Comparison of ENCODE assay signal across 8 cellular contexts in the genomic region with DNA sequence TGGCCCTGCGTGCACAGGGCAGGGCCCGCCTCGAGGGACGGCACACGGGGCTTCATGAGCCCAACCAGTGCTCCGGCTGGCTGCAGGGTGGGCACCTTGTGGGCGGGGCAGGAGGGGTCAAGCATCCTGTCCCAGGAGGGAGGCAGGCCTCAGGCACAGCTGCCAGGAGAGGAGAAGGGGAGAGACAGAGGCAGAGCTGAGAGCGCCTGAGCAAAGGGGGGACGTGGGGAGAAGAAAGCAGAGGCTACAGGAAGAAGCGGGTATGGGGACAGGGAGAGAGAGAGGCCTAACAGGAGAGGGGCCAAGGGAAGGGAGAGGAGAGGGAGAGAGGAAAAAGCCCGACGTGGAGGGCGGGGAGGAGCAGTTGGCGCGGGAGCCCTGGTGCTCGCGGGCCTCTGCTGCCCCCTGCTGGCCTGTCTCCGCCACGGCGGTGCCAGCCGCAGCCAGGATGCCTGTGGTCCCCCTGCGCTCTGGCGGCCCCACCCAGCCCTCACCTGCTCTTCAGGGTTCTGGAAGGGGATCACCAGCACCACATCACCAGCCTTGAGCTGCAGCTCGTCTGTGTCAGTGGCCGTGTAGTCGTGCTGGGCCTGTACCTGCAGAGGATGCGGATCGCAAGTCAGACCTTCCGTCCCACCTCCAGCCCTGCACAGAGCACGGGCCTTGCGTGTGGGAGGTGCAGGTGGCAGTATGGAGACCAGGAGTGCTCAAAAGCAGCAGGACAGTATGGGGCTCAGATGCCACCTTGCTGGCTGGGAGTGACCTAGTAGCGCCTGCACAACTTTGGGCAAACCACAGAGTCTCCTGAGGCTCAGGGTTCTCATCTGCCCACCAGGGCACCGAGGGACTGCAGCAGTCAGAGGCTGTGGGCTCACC. TPM values are rescaled to one million over a fixed set of nuclear protein-coding genes. Genes with fewer than 3 reads are reported as not detected.
DNase-seq lines count a peak whose midpoint lies in the region; ATAC-seq, FAIRE-seq and TF ChIP-seq lines count a peak whose summit lies in the region.

No MANE protein-coding gene starts in this region.

- H3K9me3 Mint-ChIP-seq in CD4-positive, CD25-positive, alpha-beta regulatory T cell = no peaks in the 10 kb centered on the region

- peak; percentile 68 for ATAC-seq in CD4-positive, CD25-positive, alpha-beta regulatory T cell (ENCODE audit: low read depth in 2 of 2)
- ATAC-seq in GM19438 (IDR thresholded peaks at IDR 0.05; ENCODE audit: low read depth, unreplicated experiment) (peak; percentile 71), pancreas (peak; percentile 46 to 75 (median 70))

- intact Hi-C loops in pancreas (cut with DNase I) (no loop called here), uterus (cut with DNase I; ENCODE audit: low total_unique reads) (no loop called here)

- peak; percentile 25 to 52 (median 40) for DNase-seq in CD4-positive, CD25-positive, alpha-beta regulatory T cell
- DNase-seq in HPDE6-E6E7 (ENCODE audit: extremely low spot score) (peak; percentile 51), RWPE1 (ENCODE audit: low spot score) (peak; percentile 53), frontal cortex (ENCODE audit: low spot score in 2 of 2) (peak; percentile 84 to 88), pancreas (peak in 5 of 6 donors; percentile 41 to 89 (median 72)), uterus (peak; percentile 59 to 77)
- DNase-seq in activated gamma-delta T cell treated with anti-CD3 and anti-CD28 coated beads, Interleukin-2, amount 50 U/mL, for 16 hours (ENCODE audit: low read depth) = peak; percentile 25

- WGBS in pancreas, 2 donors = 34 to 35% methylated on average over 28 to 33 of the region's 33 CpGs

- H3K4me1 ChIP-seq in CD4-positive, CD25-positive, alpha-beta regulatory T cell (ENCODE audit: control insufficient read depth, insufficient read depth, low read length, poor library complexity, severe bottlenecking) = no peaks in the 10 kb centered on the region
- no peaks in the 10 kb centered on the region for H3K4me1 ChIP-seq in pancreas
- H3K4me1 ChIP-seq in uterus = peaks cover 0 to 7% of the 10 kb centered on the region in 2 donors

- H3K27me3 Mint-ChIP-seq in CD4-positive, CD25-positive, alpha-beta regulatory T cell = no peaks in the 10 kb centered on the region

- peaks cover 12% of the 10 kb centered on the region for H3K36me3 ChIP-seq in CD4-positive, CD25-positive, alpha-beta regulatory T cell (ENCODE audit: control insufficient read depth, insufficient read depth, low read length)
- H3K36me3 ChIP-seq in pancreas (no peaks in the 10 kb centered on the region), uterus (no peaks in the 10 kb centered on the region)

- POLR2A ChIA-PET in RWPE1 (lab: Yijun Ruan, JAX; ENCODE audit: low non-redundant PET) = no interaction called here

- H3K27me3 ChIP-seq in CD4-positive, CD25-positive, alpha-beta regulatory T cell (ENCODE audit: control insufficient read depth, insufficient read depth, low read length) = no peaks in the 10 kb centered on the region
- H3K27me3 ChIP-seq in pancreas (no peaks in the 10 kb centered on the region), uterus (no peaks in the 10 kb centered on the region)

- peak overlapping the region in 1 of 3 donors; percentile 71 for H3K27ac Mint-ChIP-seq in CD4-positive, CD25-positive, alpha-beta regulatory T cell

- CTCF ChIA-PET in RWPE1 (lab: Yijun Ruan, JAX) = interaction anchor here (0.6 to 1.5 kb wide), 10 partner anchors 9 to 200 kb away, joined by 3 to 6 read pairs (median 4); no protein-coding TSS in a partner anchor

- peaks cover 5% of the 10 kb centered on the region for H3K36me3 Mint-ChIP-seq in CD4-positive, CD25-positive, alpha-beta regulatory T cell

- TF ChIP-seq CTCF in RWPE1 (conservative IDR thresholded peaks at IDR 0.05; ENCODE audit: low read depth) (peak; percentile 95), pancreas (IDR thresholded peaks at IDR 0.05) (peak; percentile 92 to 97 (median 97)), uterus (IDR thresholded peaks at IDR 0.05) (peak; percentile 80 to 96 (median 92))

- H3K4me3 ChIP-seq in CD4-positive, CD25-positive, alpha-beta regulatory T cell (ENCODE audit: low read depth, low read length) = no peak overlapping the region
- H3K4me3 ChIP-seq in pancreas = no peak overlapping the region
- no peak overlapping the region for H3K4me3 ChIP-seq in uterus

- peaks cover 0 to 6% (median 1%) of the 10 kb centered on the region in 4 donors for H3K4me1 Mint-ChIP-seq in CD4-positive, CD25-positive, alpha-beta regulatory T cell

- TF ChIP-seq POLR2A in uterus (IDR thresholded peaks at IDR 0.05) = no peak

- H3K9me3 ChIP-seq in CD4-positive, CD25-positive, alpha-beta regulatory T cell (ENCODE audit: control insufficient read depth in 2 of 2, low read length in 2 of 2) = no peaks in the 10 kb centered on the region
- no peaks in the 10 kb centered on the region for H3K9me3 ChIP-seq in pancreas
- H3K9me3 ChIP-seq in uterus = no peaks in the 10 kb centered on the region

- no peak overlapping the region for H3K4me3 Mint-ChIP-seq in CD4-positive, CD25-positive, alpha-beta regulatory T cell

- H3K27ac ChIP-seq in CD4-positive, CD25-positive, alpha-beta regulatory T cell (ENCODE audit: insufficient read depth, low read length, poor library complexity, severe bottlenecking) = peak overlapping the region; percentile 16
- H3K27ac ChIP-seq in RWPE1 (no peak overlapping the region), pancreas (no peak overlapping the region), uterus (peak overlapping the region in 1 of 2 donors; percentile 18)

- FAIRE-seq in frontal cortex (lab: Jason Lieb, UNC) = no peak
- no peak for FAIRE-seq in pancreas (lab: Jason Lieb, UNC)

RNA-seq across cellular contexts. Expression of a gene that starts 56.8 kb away (rescaled TPM):
- total RNA-seq in CD4-positive, CD25-positive, alpha-beta regulatory T cell = 204 TPM
- 100 to 1,000 TPM; 131 to 228 (median 157) TPM for polyA plus RNA-seq in CD4-positive, CD25-positive, alpha-beta regulatory T cell
- total RNA-seq in frontal cortex = 57.5 TPM
- total RNA-seq in pancreas = 10 to 100 TPM; 13.3 to 21.3 (median 15.4) TPM
- polyA plus RNA-seq in pancreas = 10 to 100 TPM; 15.6 to 19.6 TPM
- total RNA-seq in uterus = 100 to 1,000 TPM in 1 of 4 donors, 10 to 100 TPM in 3; 41.5 to 112 (median 57.8) TPM

Comparison
In these comparisons a context has a peak if more than half of its experiments do, and no peak if none do; other contexts are left out.
1. DNase-seq: peak in every context shown above with its lines; median percentile 86 in frontal cortex; 72 in pancreas; 68 in uterus; 53 in RWPE1; 51 in HPDE6-E6E7; 40 in CD4-positive, CD25-positive, alpha-beta regulatory T cell; 25 in activated gamma-delta T cell treated with anti-CD3 and anti-CD28 coated beads, Interleukin-2, amount 50 U/mL, for 16 hours.